26 cellular contexts compared by ENCODE assay signal in the genomic region with DNA sequence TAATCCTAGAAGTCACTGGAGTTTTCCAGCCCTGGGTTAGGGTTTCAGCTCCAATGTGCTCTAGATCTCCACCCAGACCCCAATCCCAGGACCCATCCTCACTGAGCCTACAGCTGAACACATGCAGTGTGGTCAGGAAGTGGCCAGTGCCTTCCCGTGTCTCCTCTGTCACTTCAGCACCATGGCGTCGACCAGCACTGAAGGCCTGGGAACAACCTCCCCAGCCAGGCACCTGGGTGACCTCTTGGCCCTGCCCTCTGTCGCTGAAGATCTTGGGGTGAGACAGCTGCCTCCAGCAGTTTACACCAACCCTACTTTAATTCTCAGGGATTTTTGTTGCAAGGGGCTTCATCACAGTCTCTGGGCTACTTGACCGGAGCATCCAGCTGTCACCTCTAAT. TPM values are rescaled to one million over a fixed set of nuclear protein-coding genes. Genes with fewer than 3 reads are reported as not detected.
A peak's percentile ranks its signal among the peaks of the same experiment; 100 is the strongest.
DNase-seq lines count a peak whose midpoint lies in the region; ATAC-seq and TF ChIP-seq lines count a peak whose summit lies in the region.
"Had no signal": no experiment of that assay in that cellular context is flagged by ENCODE, and none has a peak within 500 bp of the region (broad histone marks: within the 10 kb centered on the region; RNA-seq: fewer than 3 reads in every experiment).

No MANE protein-coding gene starts in this region.

- H3K27me3 ChIP-seq in osteoblast (ENCODE audit: insufficient read depth, low read length), result no peaks in the 10 kb centered on the region
- H3K27me3 ChIP-seq: MG63, SJSA1 had no signal

- H3K4me1 ChIP-seq in osteoblast (ENCODE audit: insufficient read depth, low read length), result no peaks in the 10 kb centered on the region
- H3K4me1 ChIP-seq: SJSA1 had no signal

- H3K27me3 Mint-ChIP-seq in central memory CD8-positive, alpha-beta T cell, result no peaks in the 10 kb centered on the region
- H3K27me3 Mint-ChIP-seq: CD4-positive, alpha-beta memory T cell had no signal

- no peak overlapping the region for H3K4me3 Mint-ChIP-seq in central memory CD8-positive, alpha-beta T cell
- H3K4me3 Mint-ChIP-seq: CD4-positive, alpha-beta memory T cell had no signal

- no peak overlapping the region for H3K4me3 ChIP-seq in osteoblast (ENCODE audit: insufficient read depth, low read length)
- H3K4me3 ChIP-seq: MG63, SJSA1 had no signal

- no peaks in the 10 kb centered on the region for H3K79me2 ChIP-seq in osteoblast (ENCODE audit: insufficient read depth, low read length)

- H3K36me3 ChIP-seq in osteoblast (ENCODE audit: insufficient read depth, low read length), result no peaks in the 10 kb centered on the region
- H3K36me3 ChIP-seq: MG63, SJSA1 had no signal

- H3K27ac ChIP-seq in osteoblast (ENCODE audit: low read depth, low read length), result no peak overlapping the region
- H3K27ac ChIP-seq: SJSA1 had no signal

- H3K4me1 Mint-ChIP-seq in central memory CD8-positive, alpha-beta T cell, result no peaks in the 10 kb centered on the region
- H3K4me1 Mint-ChIP-seq: CD4-positive, alpha-beta memory T cell had no signal

- peaks cover 9% of the 10 kb centered on the region for H3K36me3 Mint-ChIP-seq in central memory CD8-positive, alpha-beta T cell (ENCODE audit: insufficient read depth)
- H3K36me3 Mint-ChIP-seq: CD4-positive, alpha-beta memory T cell had no signal

- DNase-seq in NCI-H82 (lab: John Stamatoyannopoulos, UW) (peak; percentile 80), osteoblast (ENCODE audit: insufficient read length, low spot score, missing footprints) (peak; percentile 44), 8988T (no peak), NCI-H2171 (lab: John Stamatoyannopoulos, UW) (no peak), GM19240 (ENCODE audit: insufficient read length, low spot score) (no peak), T-helper 1 cell (no peak)
- no peak for DNase-seq in central memory CD8-positive, alpha-beta T cell (ENCODE audit: low spot score in 2 of 2)
- DNase-seq: C1 segment of cervical spinal cord; CD4-positive, alpha-beta memory T cell; COR-L47; GF-D8; HCEC 1CT; IMR-90; KG1; MG63; NCI-H1105 treated with DMSO at 0.1 percent for 48 hours; NCI-H146; NCI-H2029 treated with DMSO at 0.1 percent for 48 hours; NCI-H2227 treated with DMSO at 0.1 percent for 48 hours; NCI-H510A; NCI-H748 treated with DMSO at 0.1 percent for 48 hours; NK-92 treated with Interleukin-12 subunit alpha and Interleukin-12 subunit beta, amount 100 ng/mL, for 24 hours; PC-3 had no signal

- TF ChIP-seq CTCF in osteoblast (IDR thresholded peaks at IDR 0.05; ENCODE audit: extremely low read depth, low read depth, low read length), result no peak

- H3K27ac Mint-ChIP-seq in central memory CD8-positive, alpha-beta T cell (ENCODE audit: low read depth), result peak overlapping the region; percentile 48

- H3K9me3 Mint-ChIP-seq in central memory CD8-positive, alpha-beta T cell, result no peaks in the 10 kb centered on the region

- no peak overlapping the region for H3K4me2 ChIP-seq in osteoblast (ENCODE audit: insufficient read depth, low read length)

- H3K9me3 ChIP-seq in osteoblast (ENCODE audit: low read depth, low read length), result no peaks in the 10 kb centered on the region
- H3K9me3 ChIP-seq: MG63, SJSA1 had no signal

- no peaks in the 10 kb centered on the region for H4K20me1 ChIP-seq in osteoblast (ENCODE audit: insufficient read depth, low read length)

- no peak for ATAC-seq in central memory CD8-positive, alpha-beta T cell (replicated peaks; ENCODE audit: extremely low read depth, poor library complexity, severe bottlenecking)
- ATAC-seq: PC-3, Right ventricle myocardium inferior had no signal

- H2AFZ ChIP-seq in osteoblast (ENCODE audit: low read length), result no peak overlapping the region

RNA-seq across cellular contexts. Expression of gene GSG1L, which starts 17.9 kb away (rescaled TPM):
- not detected in 2 replicates for total RNA-seq in osteoblast
- total RNA-seq: A673; CD4-positive, alpha-beta memory T cell; IMR-90; PC-3; SJSA1 had no signal

Comparison
In these comparisons a context has a peak if more than half of its experiments do, and no peak if none do; other contexts are left out.
1. DNase-seq: peak in NCI-H82 (single experiment) and osteoblast (single experiment); none in central memory CD8-positive, alpha-beta T cell (0 of 2), 8988T (single experiment), NCI-H2171 (single experiment), GM19240 (single experiment) and T-helper 1 cell (0 of 5).